In genomic region chr10:34098817-34099567, GRCh38 we compare ENCODE assay signal across 28 cellular contexts.
"Had no signal": no experiment of that assay in that cellular context is flagged by ENCODE, and none has a peak within 500 bp of the region (broad histone marks: within the 10 kb centered on the region; RNA-seq: fewer than 3 reads in every experiment).

No MANE protein-coding gene starts in this region.

- FAIRE-seq: pancreas had no signal

- H3K4me1 ChIP-seq: body of pancreas, pancreas, prostate gland, thyroid gland, upper lobe of left lung had no signal

- H3K9me3 ChIP-seq: gastrocnemius medialis, prostate gland, thyroid gland had no signal

- H3K36me3 ChIP-seq: gastrocnemius medialis, pancreas, prostate gland, stomach, thyroid gland, upper lobe of left lung had no signal

- H3K4me3 ChIP-seq: body of pancreas, coronary artery, dorsolateral prefrontal cortex, gastrocnemius medialis, pancreas, prostate gland, stomach, thyroid gland, upper lobe of left lung had no signal

- ATAC-seq: body of pancreas; gastrocnemius medialis; naive thymus-derived CD4-positive, alpha-beta T cell; pancreas; WTC11 had no signal

- H3K27me3 ChIP-seq: body of pancreas, dorsolateral prefrontal cortex, gastrocnemius medialis, pancreas, stomach, thyroid gland, upper lobe of left lung had no signal

- H3K27ac ChIP-seq: body of pancreas, coronary artery, dorsolateral prefrontal cortex, gastrocnemius medialis, pancreas, prostate gland, stomach, thyroid gland, upper lobe of left lung had no signal

- DNase-seq: activated CD4-positive, alpha-beta memory T cell treated with anti-CD3 and anti-CD28 coated beads, Interleukin-2, amount 10 ng/mL, durations not matched to agents 7 days and 5 days; activated CD4-positive, alpha-beta T cell treated with anti-CD3 and anti-CD28 coated beads for 1 hour; activated CD4-positive, alpha-beta T cell treated with anti-CD3 and anti-CD28 coated beads, Interleukin-2, amount 10 ng/mL, durations not matched to agents 7 days and 5 days; activated effector memory CD4-positive, alpha-beta T cell treated with Interleukin-2 at 50 U/mL for 16 hours; activated naive CD4-positive, alpha-beta T cell treated with Interleukin-2 at 50 U/mL for 16 hours; anterior cingulate cortex; body of pancreas; cerebellar nuclear complex; dorsolateral prefrontal cortex; effector memory CD4-positive, alpha-beta T cell; gastrocnemius medialis; glutamatergic neuron; islet precursor cell; midbrain; naive thymus-derived CD4-positive, alpha-beta T cell; nucleus accumbens; pancreas; retina; stimulated activated CD4-positive, alpha-beta T cell treated with anti-CD3 and anti-CD28 coated beads, Interleukin-15, amount 100 ng/mL, for 24 hours; stimulated activated CD4-positive, alpha-beta T cell treated with anti-CD3 and anti-CD28 coated beads, Interleukin-2, amount 100 ng/mL, for 24 hours; stimulated activated naive B cell treated with anti-CD40 and anti-IgM and Interleukin-4, amounts not matched to agents 10 μg/mL and 1 μg/mL and 100 μg/mL, for 72 hours; stomach; T-helper 2 cell; thyroid gland; upper lobe of left lung had no signal
